In the genomic region with DNA sequence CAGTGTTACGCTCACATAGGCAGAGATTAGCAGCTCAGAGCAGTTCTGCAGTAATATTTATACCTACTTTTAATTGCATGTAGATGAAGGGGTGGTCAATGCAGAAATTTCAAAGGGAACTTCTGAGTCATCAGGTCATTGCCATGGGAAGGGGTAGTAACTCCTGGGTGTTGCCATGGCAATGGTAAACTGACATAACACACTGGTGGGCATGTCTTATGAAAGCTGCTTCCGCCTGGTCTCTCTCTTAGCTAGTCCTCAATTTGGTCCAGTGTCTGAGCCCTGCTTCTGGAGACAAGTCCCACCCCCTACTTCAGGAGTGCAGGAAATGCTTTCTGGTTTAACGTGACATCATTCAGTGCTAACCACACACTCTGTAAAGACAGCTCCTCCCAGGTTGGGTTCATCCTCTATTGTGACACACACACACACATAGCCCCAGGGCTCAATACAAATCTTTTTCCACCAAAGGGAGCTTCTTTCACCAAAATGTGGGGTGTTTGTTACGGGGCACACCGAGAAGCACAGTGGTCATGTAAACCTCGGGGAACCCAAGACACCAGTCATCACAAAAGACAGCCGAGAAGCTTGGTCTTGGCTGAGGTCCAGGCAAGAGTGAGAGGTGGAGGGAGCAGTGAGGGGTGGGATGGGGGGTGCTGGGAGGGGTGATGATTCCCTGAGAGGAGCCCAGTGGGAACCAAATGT, we compare ENCODE assay signal across 8 cellular contexts.
DNase-seq lines count a peak whose midpoint lies in the region; ATAC-seq and TF ChIP-seq lines count a peak whose summit lies in the region.

No MANE protein-coding gene starts in this region.

- CTCF ChIA-PET in A673 (lab: Charles Lee) = interaction anchor here (0.5 to 0.6 kb wide), 2 partner anchors 74 to 991 kb away, joined by 3 to 9 read pairs; no protein-coding TSS in a partner anchor

- no peaks in the 10 kb centered on the region for H3K9me3 ChIP-seq in A673 (ENCODE audit: low read depth, low read length, poor library complexity, severe bottlenecking)
- H3K9me3 ChIP-seq in mesenchymal stem cell (ENCODE audit: control insufficient read depth, low read length) = no peaks in the 10 kb centered on the region
- H3K9me3 ChIP-seq in thoracic aorta = no peaks in the 10 kb centered on the region

- no peaks in the 10 kb centered on the region for H3K27me3 ChIP-seq in A673 (replicated peaks; ENCODE audit: insufficient read depth, low read depth, low read length, poor library complexity)
- peaks cover 62 to 70% of the 10 kb centered on the region in 2 experiments for H3K27me3 ChIP-seq in mesenchymal stem cell (ENCODE audit: control insufficient read depth in 1 of 2, insufficient read depth in 1 of 2, low read length in 2 of 2)
- no peaks in the 10 kb centered on the region for H3K27me3 ChIP-seq in thoracic aorta (replicated peaks; ENCODE audit: insufficient read depth)

- no peak overlapping the region for H2BK12ac ChIP-seq in mesenchymal stem cell (ENCODE audit: low read length in 2 of 2)

- H2BK15ac ChIP-seq in mesenchymal stem cell (ENCODE audit: low read depth, poor library complexity, severe bottlenecking) = no peak overlapping the region

- DNase-seq in A673 (ENCODE audit: low spot score) (peak; percentile 54), RPMI8226 (peak; percentile 90), mesenchymal stem cell (peak; percentile 92), thoracic aorta (ENCODE audit: low spot score) (no peak), NCI-H1105 (lab: John Stamatoyannopoulos, UW) (no peak)
- DNase-seq in activated naive CD8-positive, alpha-beta T cell treated with anti-CD3 and anti-CD28 coated beads, Interleukin-2, amount 50 U/mL, for 24 hours = peak; percentile 36

- H3K27ac ChIP-seq in A673 (ENCODE audit: low read depth, low read length, poor library complexity, severe bottlenecking) (peak overlapping the region; percentile 61), mesenchymal stem cell (ENCODE audit: low read length, poor library complexity, severe bottlenecking) (no peak overlapping the region), thoracic aorta (peak overlapping the region; percentile 62 to 70)

- POLR2A ChIA-PET in A673 (lab: Charles Lee; ENCODE audit: low non-redundant PET) = no interaction called here

- no peak overlapping the region for H3K4ac ChIP-seq in mesenchymal stem cell (ENCODE audit: low read depth in 1 of 2, low read length in 2 of 2)

- H3K36me3 Mint-ChIP-seq in activated naive CD8-positive, alpha-beta T cell treated with anti-CD3 and anti-CD28 coated beads, Interleukin-2, amount 50 U/mL, for 24 hours (ENCODE audit: low read depth) = no peaks in the 10 kb centered on the region

- H3K79me1 ChIP-seq in mesenchymal stem cell (replicated peaks; ENCODE audit: low read length, poor library complexity, severe bottlenecking) = no peaks in the 10 kb centered on the region

- no peaks in the 10 kb centered on the region for H3K9me3 Mint-ChIP-seq in activated naive CD8-positive, alpha-beta T cell treated with anti-CD3 and anti-CD28 coated beads, Interleukin-2, amount 50 U/mL, for 24 hours

- H3K27ac Mint-ChIP-seq in activated naive CD8-positive, alpha-beta T cell treated with anti-CD3 and anti-CD28 coated beads, Interleukin-2, amount 50 U/mL, for 24 hours = peak overlapping the region; percentile 44

- H3K27me3 Mint-ChIP-seq in activated naive CD8-positive, alpha-beta T cell treated with anti-CD3 and anti-CD28 coated beads, Interleukin-2, amount 50 U/mL, for 24 hours = peaks cover 6% of the 10 kb centered on the region

- intact Hi-C loops in A673 (cut with micrococcal nuclease; ENCODE audit: unreplicated experiment) = loop anchor here (5.0 kb wide), 1 partner anchor 74 kb away; a partner anchor contains a TSS

- no peak overlapping the region for H3K14ac ChIP-seq in mesenchymal stem cell (ENCODE audit: low read length in 2 of 2)

- H3K36me3 ChIP-seq in A673 (ENCODE audit: insufficient read depth, low read length, poor library complexity, severe bottlenecking) (no peaks in the 10 kb centered on the region), mesenchymal stem cell (ENCODE audit: control insufficient read depth in 1 of 2, insufficient read depth in 2 of 2, low read depth in 1 of 2, low read length in 2 of 2) (no peaks in the 10 kb centered on the region), thoracic aorta (no peaks in the 10 kb centered on the region)

- H3K4me1 Mint-ChIP-seq in activated naive CD8-positive, alpha-beta T cell treated with anti-CD3 and anti-CD28 coated beads, Interleukin-2, amount 50 U/mL, for 24 hours = peaks cover 18% of the 10 kb centered on the region

- no peak overlapping the region for H4K8ac ChIP-seq in mesenchymal stem cell (ENCODE audit: low read length)

- no peak overlapping the region for H3K18ac ChIP-seq in mesenchymal stem cell (ENCODE audit: low read depth in 1 of 2, low read length in 2 of 2)

- peak overlapping the region; percentile 72 for H3K9ac ChIP-seq in mesenchymal stem cell (ENCODE audit: low read length)

- peak; percentile 81 for ATAC-seq in GM18867 (IDR thresholded peaks at IDR 0.05; ENCODE audit: unreplicated experiment)
- peak; percentile 81 for ATAC-seq in HG03135 (IDR thresholded peaks at IDR 0.05; ENCODE audit: unreplicated experiment)
- peak; percentile 95 for ATAC-seq in activated naive CD8-positive, alpha-beta T cell treated with anti-CD3 and anti-CD28 coated beads, Interleukin-2, amount 50 U/mL, for 24 hours
- no peak for ATAC-seq in thoracic aorta (ENCODE audit: insufficient number of reproducible peaks, low FRiP score, low read depth)

- no peak for TF ChIP-seq CTCF in A673 (conservative IDR thresholded peaks at IDR 0.05; ENCODE audit: low read depth, low read length)
- no peak for TF ChIP-seq CTCF in thoracic aorta (IDR thresholded peaks at IDR 0.05)

- WGBS in mesenchymal stem cell = 76% methylated on average over 7 of the region's 7 CpGs

- no peak overlapping the region for H2BK120ac ChIP-seq in mesenchymal stem cell (ENCODE audit: low read depth, low read length)

- no peak overlapping the region for H2AK5ac ChIP-seq in mesenchymal stem cell (ENCODE audit: low read length, severe bottlenecking)

- H3K23ac ChIP-seq in mesenchymal stem cell (ENCODE audit: low read length in 2 of 2) = no peak overlapping the region

- no peak overlapping the region for H2AFZ ChIP-seq in mesenchymal stem cell (ENCODE audit: low read depth, low read length)

- H3K4me3 ChIP-seq in A673 (ENCODE audit: low read depth, low read length, poor library complexity, severe bottlenecking) = no peak overlapping the region
- no peak overlapping the region for H3K4me3 ChIP-seq in mesenchymal stem cell (ENCODE audit: insufficient read depth in 1 of 2, low read depth in 1 of 2, low read length in 2 of 2)
- peak overlapping the region; percentile 29 for H3K4me3 ChIP-seq in thoracic aorta

- H3K4me2 ChIP-seq in mesenchymal stem cell (ENCODE audit: low read length, poor library complexity, severe bottlenecking) = no peak overlapping the region

- H3K4me3 Mint-ChIP-seq in activated naive CD8-positive, alpha-beta T cell treated with anti-CD3 and anti-CD28 coated beads, Interleukin-2, amount 50 U/mL, for 24 hours = peak overlapping the region; percentile 23

- H4K91ac ChIP-seq in mesenchymal stem cell (ENCODE audit: low read length) = no peak overlapping the region

- no TSS peak for BruUV-seq in A673 (replicated peaks; lab: Mats Ljungman, UMichigan)

- H3K4me1 ChIP-seq in A673 (ENCODE audit: insufficient read depth, low read length, poor library complexity, severe bottlenecking) = peaks cover 23% of the 10 kb centered on the region
- no peaks in the 10 kb centered on the region for H3K4me1 ChIP-seq in mesenchymal stem cell (ENCODE audit: control insufficient read depth, insufficient read depth, low read depth, low read length)
- peaks cover 23 to 35% of the 10 kb centered on the region in 2 donors for H3K4me1 ChIP-seq in thoracic aorta (ENCODE audit: control insufficient read depth in 1 of 2, low read depth in 2 of 2)

- no peak overlapping the region for H2BK5ac ChIP-seq in mesenchymal stem cell (ENCODE audit: low read depth, low read length, poor library complexity, severe bottlenecking)

Comparison
In these comparisons a context has a peak if more than half of its experiments do, and no peak if none do; other contexts are left out.
1. DNase-seq: peak in A673 (single experiment), RPMI8226 (single experiment), activated naive CD8-positive, alpha-beta T cell treated with anti-CD3 and anti-CD28 coated beads, Interleukin-2, amount 50 U/mL, for 24 hours (single experiment) and mesenchymal stem cell (single experiment); none in thoracic aorta (single experiment) and NCI-H1105 (single experiment).